ENCODE assay signal across 18 cellular contexts in the genomic region with DNA sequence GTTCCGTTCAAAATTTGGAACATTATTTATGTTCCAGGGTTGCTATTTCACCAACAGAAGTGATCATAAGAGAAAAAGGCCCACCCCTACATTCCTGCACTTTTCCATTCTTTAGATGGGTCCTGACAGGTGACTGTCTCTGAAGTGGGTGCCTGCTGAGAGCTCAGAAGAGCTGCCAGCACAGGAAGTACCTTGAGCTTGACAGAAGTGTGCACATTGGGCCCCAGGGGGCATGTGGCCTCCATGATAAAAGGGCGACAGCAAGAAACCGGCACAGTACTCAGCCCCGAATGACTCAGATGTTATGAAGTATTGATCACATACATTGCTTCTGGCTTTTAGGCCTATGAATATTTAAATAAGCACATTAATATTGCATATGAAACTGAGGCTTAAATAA.
"Had no signal": no experiment of that assay in that cellular context is flagged by ENCODE, and none has a peak within 500 bp of the region (broad histone marks: within the 10 kb centered on the region; RNA-seq: fewer than 3 reads in every experiment).

No MANE protein-coding gene starts in this region.

- H3K4me1 Mint-ChIP-seq: activated naive CD4-positive, alpha-beta T cell treated with anti-CD3 and anti-CD28 coated beads, Interleukin-2, amount 50 U/mL, for 24 hours; immature natural killer cell; naive B cell; stimulated activated memory B cell treated with anti-CD40 and anti-IgM and Interleukin-4, amounts not matched to agents 10 μg/mL and 1 μg/mL and 100 μg/mL, for 72 hours had no signal

- H3K36me3 Mint-ChIP-seq: activated CD4-positive, alpha-beta memory T cell treated with anti-CD3 and anti-CD28 coated beads for 36 hours; activated naive CD4-positive, alpha-beta T cell treated with anti-CD3 and anti-CD28 coated beads, Interleukin-2, amount 50 U/mL, for 24 hours; immature natural killer cell; naive B cell; stimulated activated memory B cell treated with anti-CD40 and anti-IgM and Interleukin-4, amounts not matched to agents 10 μg/mL and 1 μg/mL and 100 μg/mL, for 72 hours had no signal

- DNase-seq: activated CD4-positive, alpha-beta memory T cell treated with anti-CD3 and anti-CD28 coated beads for 36 hours; activated CD4-positive, alpha-beta T cell treated with anti-CD3 and anti-CD28 coated beads for 4 hours; activated CD4-positive, CD25-positive, alpha-beta regulatory T cell; activated gamma-delta T cell; central memory CD4-positive, alpha-beta T cell; dermis blood vessel endothelial cell; effector CD8-positive, alpha-beta T cell; erythroblast; foreskin keratinocyte; immature natural killer cell; kidney glomerular epithelial cell; left lung; naive B cell; sigmoid colon; stimulated activated CD4-positive, alpha-beta T cell treated with anti-CD3 and anti-CD28 coated beads, Interleukin-15, amount 100 ng/mL, for 24 hours; stomach had no signal

- H3K4me3 Mint-ChIP-seq: activated CD4-positive, alpha-beta memory T cell treated with anti-CD3 and anti-CD28 coated beads for 36 hours; activated naive CD4-positive, alpha-beta T cell treated with anti-CD3 and anti-CD28 coated beads, Interleukin-2, amount 50 U/mL, for 24 hours; immature natural killer cell; stimulated activated memory B cell treated with anti-CD40 and anti-IgM and Interleukin-4, amounts not matched to agents 10 μg/mL and 1 μg/mL and 100 μg/mL, for 72 hours had no signal

- H3K27me3 Mint-ChIP-seq: stimulated activated memory B cell treated with anti-CD40 and anti-IgM and Interleukin-4, amounts not matched to agents 10 μg/mL and 1 μg/mL and 100 μg/mL, for 72 hours had no signal

- H3K27ac Mint-ChIP-seq: activated CD4-positive, alpha-beta memory T cell treated with anti-CD3 and anti-CD28 coated beads for 36 hours; activated naive CD4-positive, alpha-beta T cell treated with anti-CD3 and anti-CD28 coated beads, Interleukin-2, amount 50 U/mL, for 24 hours; immature natural killer cell; naive B cell; stimulated activated memory B cell treated with anti-CD40 and anti-IgM and Interleukin-4, amounts not matched to agents 10 μg/mL and 1 μg/mL and 100 μg/mL, for 72 hours had no signal

- ATAC-seq: foreskin keratinocyte; left lung; stimulated activated memory B cell treated with anti-CD40 and anti-IgM and Interleukin-4, amounts not matched to agents 10 μg/mL and 1 μg/mL and 100 μg/mL, for 72 hours had no signal

- H3K9me3 Mint-ChIP-seq: activated CD4-positive, alpha-beta memory T cell treated with anti-CD3 and anti-CD28 coated beads for 36 hours; activated naive CD4-positive, alpha-beta T cell treated with anti-CD3 and anti-CD28 coated beads, Interleukin-2, amount 50 U/mL, for 24 hours had no signal
